ENCODE assay signal across 1 cellular context in genomic region chr7:88942815-88943501, GRCh38.
TF ChIP-seq lines count a peak whose summit lies in the region.

No MANE protein-coding gene starts in this region.

TF ChIP-seq in GM12878, 131 proteins besides CTCF, POLR2A, EP300 and RAD21 (continued from another document):
- no peak for TF ChIP-seq POU2F2 (IDR thresholded peaks at IDR 0.05; ENCODE audit: borderline replicate concordance, low read depth, low read length)
TF ChIP-seq in GM12878: peak in this region for 2.
